ENCODE assay signal across 21 cellular contexts in the genomic region with DNA sequence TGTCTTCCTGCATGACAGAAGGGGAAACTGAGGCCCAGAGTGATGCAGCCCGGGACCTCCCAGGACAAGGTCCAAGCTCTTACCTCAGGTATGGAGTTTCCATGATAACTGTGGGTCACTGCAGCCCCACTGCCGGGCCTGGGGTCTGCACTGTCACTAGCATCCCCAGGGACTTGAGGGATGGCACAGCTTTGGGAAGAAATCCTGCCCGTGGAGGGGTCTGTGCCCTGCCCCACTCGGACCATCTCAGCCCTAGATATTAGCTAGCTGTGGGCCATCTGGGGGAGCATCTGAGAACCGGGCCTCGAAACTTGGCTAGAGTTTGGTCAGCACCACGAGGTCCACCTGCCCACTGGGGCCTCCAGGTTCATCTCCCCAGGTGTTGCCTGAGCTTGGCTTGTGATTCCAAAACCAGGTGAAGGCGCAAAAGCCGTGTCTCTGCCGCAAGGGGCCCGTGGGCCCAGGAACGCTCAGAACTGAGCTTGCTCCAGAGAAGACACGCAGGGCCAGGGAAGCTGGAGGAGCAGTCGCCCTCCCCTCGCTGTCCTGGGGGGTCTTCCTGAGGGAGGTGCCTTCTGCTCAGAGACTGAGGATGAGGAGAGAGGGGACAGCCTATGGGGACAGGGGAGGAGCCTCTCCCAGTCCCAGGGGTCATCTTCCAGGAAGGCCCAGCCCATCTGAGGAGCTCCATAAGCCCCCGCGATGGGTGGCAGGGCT. TPM values are rescaled to one million over a fixed set of nuclear protein-coding genes. Genes with fewer than 3 reads are reported as not detected.
"Had no signal": no experiment of that assay in that cellular context is flagged by ENCODE, and none has a peak within 500 bp of the region (broad histone marks: within the 10 kb centered on the region; RNA-seq: fewer than 3 reads in every experiment).

No MANE protein-coding gene starts in this region.

- H3K27me3 ChIP-seq: gastrocnemius medialis, heart left ventricle had no signal

- H3K36me3 ChIP-seq: gastrocnemius medialis, heart left ventricle had no signal

- ATAC-seq: activated CD8-positive, alpha-beta memory T cell treated with anti-CD3 and anti-CD28 coated beads, Interleukin-2, amount 10 ng/mL, durations not matched to agents 7 days and 5 days; activated naive CD4-positive, alpha-beta T cell treated with anti-CD3 and anti-CD28 coated beads, Interleukin-2, amount 50 U/mL, for 72 hours; activated T-cell treated with anti-CD3 and anti-CD28 coated beads, Interleukin-2, amount 50 U/mL, for 4 hours; effector memory CD8-positive, alpha-beta T cell; heart left ventricle; mucosa of descending colon; naive thymus-derived CD4-positive, alpha-beta T cell; stimulated activated naive B cell treated with anti-CD40 and anti-IgM and Interleukin-4, amounts not matched to agents 10 μg/mL and 1 μg/mL and 100 μg/mL, for 72 hours had no signal

- H3K27ac ChIP-seq: epithelial cell of prostate, parathyroid adenoma had no signal

- H2AFZ ChIP-seq: parathyroid adenoma had no signal

- H3K4me3 ChIP-seq: gastrocnemius medialis, heart left ventricle, mucosa of descending colon had no signal

- H3K79me2 ChIP-seq: parathyroid adenoma had no signal

- DNase-seq: activated CD4-positive, alpha-beta memory T cell treated with anti-CD3 and anti-CD28 coated beads for 36 hours; activated CD4-positive, alpha-beta T cell treated with anti-CD3 and anti-CD28 coated beads for 1 hour; activated CD8-positive, alpha-beta memory T cell treated with anti-CD3 and anti-CD28 coated beads, Interleukin-2, amount 10 ng/mL, durations not matched to agents 7 days and 5 days; activated effector memory CD4-positive, alpha-beta T cell treated with Interleukin-2 at 50 U/mL for 16 hours; activated T-cell treated with anti-CD3 and anti-CD28 coated beads, Interleukin-2, amount 50 U/mL, for 4 hours; amniotic stem cell; cerebellar nuclear complex; dermis blood vessel endothelial cell; effector memory CD8-positive, alpha-beta T cell; naive thymus-derived CD4-positive, alpha-beta T cell; stimulated activated CD4-positive, alpha-beta T cell treated with anti-CD3 and anti-CD28 coated beads, Interleukin-15, amount 100 ng/mL, for 24 hours; stimulated activated CD4-positive, alpha-beta T cell treated with anti-CD3 and anti-CD28 coated beads, Interleukin-4, amount 100 ng/mL, for 1 hour; stimulated activated naive B cell treated with anti-CD40 and anti-IgM and Interleukin-4, amounts not matched to agents 10 μg/mL and 1 μg/mL and 100 μg/mL, for 72 hours had no signal

- H3K9ac ChIP-seq: parathyroid adenoma had no signal

- H3K4me1 ChIP-seq: parathyroid adenoma had no signal

- H3K9me3 ChIP-seq: gastrocnemius medialis, heart left ventricle, mucosa of descending colon had no signal

RNA-seq across cellular contexts. Expression of a gene that starts 4.8 kb away (rescaled TPM):
- total RNA-seq: activated CD4-positive, alpha-beta memory T cell treated with anti-CD3 and anti-CD28 coated beads for 36 hours; activated CD8-positive, alpha-beta memory T cell treated with anti-CD3 and anti-CD28 coated beads, Interleukin-2, amount 10 ng/mL, durations not matched to agents 7 days and 5 days; activated naive CD4-positive, alpha-beta T cell treated with anti-CD3 and anti-CD28 coated beads, Interleukin-2, amount 50 U/mL, for 72 hours; activated T-cell treated with anti-CD3 and anti-CD28 coated beads, Interleukin-2, amount 50 U/mL, for 4 hours; dermis blood vessel endothelial cell; gastrocnemius medialis; mucosa of descending colon; naive thymus-derived CD4-positive, alpha-beta T cell; skeletal muscle tissue; T-helper 1 cell treated with Interleukin-12 subunit alpha and Interleukin-12 subunit beta and Interleukin-4 antibody, amounts not matched to agents 30 ng/mL and 1 ng/mL, for 36 hours had no signal
- polyA plus RNA-seq: naive thymus-derived CD4-positive, alpha-beta T cell had no signal
